ENCODE assay signal across 16 cellular contexts in genomic region chr17:63943745-63944144, GRCh38. TPM values are rescaled to one million over a fixed set of nuclear protein-coding genes. Genes with fewer than 3 reads are reported as not detected.
DNase-seq lines count a peak whose midpoint lies in the region; ATAC-seq and TF ChIP-seq lines count a peak whose summit lies in the region.
"Had no signal": no experiment of that assay in that cellular context is flagged by ENCODE, and none has a peak within 500 bp of the region (broad histone marks: within the 10 kb centered on the region; RNA-seq: fewer than 3 reads in every experiment).

No MANE protein-coding gene starts in this region.

- no peaks in the 10 kb centered on the region for H3K36me3 Mint-ChIP-seq in activated CD4-positive, alpha-beta T cell treated with anti-CD3 and anti-CD28 coated beads, Interleukin-2, amount 10 ng/mL, durations not matched to agents 24 days and 14 days (ENCODE audit: low read depth)
- H3K36me3 Mint-ChIP-seq in progenitor cell of endocrine pancreas (ENCODE audit: insufficient read depth) = no peaks in the 10 kb centered on the region
- H3K36me3 Mint-ChIP-seq: activated naive CD4-positive, alpha-beta T cell treated with anti-CD3 and anti-CD28 coated beads, Interleukin-2, amount 50 U/mL, for 72 hours had no signal

- H3K4me3 ChIP-seq in WI38 (ENCODE audit: low read depth, low read length) = no peak overlapping the region
- H3K4me3 ChIP-seq: psoas muscle, thoracic aorta had no signal

- DNase-seq in activated CD4-positive, alpha-beta T cell treated with anti-CD3 and anti-CD28 coated beads, Interleukin-2, amount 10 ng/mL, durations not matched to agents 24 days and 14 days = no peak
- DNase-seq in activated CD4-positive, alpha-beta T cell treated with anti-CD3 and anti-CD28 coated beads for 1 hour = no peak
- DNase-seq in progenitor cell of endocrine pancreas (ENCODE audit: low spot score, unreplicated experiment) = no peak
- no peak for DNase-seq in GM03348 (ENCODE audit: low spot score)
- DNase-seq: 8988T; NCI-H2029 treated with DMSO at 0.1 percent for 48 hours; psoas muscle; SHP77 treated with DMSO at 0.1 percent for 48 hours; stimulated activated CD4-positive, alpha-beta T cell treated with anti-CD3 and anti-CD28 coated beads, Interleukin-15, amount 100 ng/mL, for 24 hours had no signal

- no peaks in the 10 kb centered on the region for H3K9me3 Mint-ChIP-seq in activated CD4-positive, alpha-beta T cell treated with anti-CD3 and anti-CD28 coated beads, Interleukin-2, amount 10 ng/mL, durations not matched to agents 24 days and 14 days
- H3K9me3 Mint-ChIP-seq in progenitor cell of endocrine pancreas (ENCODE audit: low read depth) = no peaks in the 10 kb centered on the region
- H3K9me3 Mint-ChIP-seq: activated naive CD4-positive, alpha-beta T cell treated with anti-CD3 and anti-CD28 coated beads, Interleukin-2, amount 50 U/mL, for 72 hours; central memory CD8-positive, alpha-beta T cell had no signal

- intact Hi-C loops in activated CD4-positive, alpha-beta T cell treated with anti-CD3 and anti-CD28 coated beads, Interleukin-2, amount 10 ng/mL, durations not matched to agents 24 days and 14 days (cut with micrococcal nuclease) = no loop called here

- peaks cover 16% of the 10 kb centered on the region for H3K4me1 Mint-ChIP-seq in activated CD4-positive, alpha-beta T cell treated with anti-CD3 and anti-CD28 coated beads, Interleukin-2, amount 10 ng/mL, durations not matched to agents 24 days and 14 days
- H3K4me1 Mint-ChIP-seq in progenitor cell of endocrine pancreas (ENCODE audit: low read depth) = no peaks in the 10 kb centered on the region

- H3K27ac Mint-ChIP-seq in activated CD4-positive, alpha-beta T cell treated with anti-CD3 and anti-CD28 coated beads, Interleukin-2, amount 10 ng/mL, durations not matched to agents 24 days and 14 days = peak overlapping the region; percentile 28
- H3K27ac Mint-ChIP-seq in progenitor cell of endocrine pancreas = no peak overlapping the region

- H3K27me3 Mint-ChIP-seq in activated CD4-positive, alpha-beta T cell treated with anti-CD3 and anti-CD28 coated beads, Interleukin-2, amount 10 ng/mL, durations not matched to agents 24 days and 14 days = peaks cover 4% of the 10 kb centered on the region
- H3K27me3 Mint-ChIP-seq in progenitor cell of endocrine pancreas = no peaks in the 10 kb centered on the region
- H3K27me3 Mint-ChIP-seq: central memory CD8-positive, alpha-beta T cell had no signal

- H3K4me3 Mint-ChIP-seq in activated CD4-positive, alpha-beta T cell treated with anti-CD3 and anti-CD28 coated beads, Interleukin-2, amount 10 ng/mL, durations not matched to agents 24 days and 14 days = no peak overlapping the region
- H3K4me3 Mint-ChIP-seq in progenitor cell of endocrine pancreas (ENCODE audit: low read depth) = no peak overlapping the region
- H3K4me3 Mint-ChIP-seq: central memory CD8-positive, alpha-beta T cell had no signal

- TF ChIP-seq CTCF in WI38 (IDR thresholded peaks at IDR 0.05; ENCODE audit: low read depth, low read length) (0 out of 2 replicates have a peak, but pooled peaks have one; percentile 8), progenitor cell of endocrine pancreas (IDR thresholded peaks at IDR 0.05; ENCODE audit: unreplicated experiment) (peak; percentile 32)

- no peak for ATAC-seq in GM21447 (IDR thresholded peaks at IDR 0.05; ENCODE audit: unreplicated experiment)
- ATAC-seq: activated naive CD4-positive, alpha-beta T cell treated with anti-CD3 and anti-CD28 coated beads, Interleukin-2, amount 50 U/mL, for 72 hours; psoas muscle had no signal

RNA-seq across cellular contexts. Expression of gene CD79B, which starts 11.6 kb away (rescaled TPM):
- 24.4 and 29.2 TPM in 2 replicates for total RNA-seq in activated CD4-positive, alpha-beta T cell treated with anti-CD3 and anti-CD28 coated beads, Interleukin-2, amount 10 ng/mL, durations not matched to agents 24 days and 14 days
- not detected in 2 replicates for total RNA-seq in progenitor cell of endocrine pancreas

RNA-seq across cellular contexts. Expression of gene GH1, which starts 25.1 kb away (rescaled TPM):
- total RNA-seq in activated CD4-positive, alpha-beta T cell treated with anti-CD3 and anti-CD28 coated beads, Interleukin-2, amount 10 ng/mL, durations not matched to agents 24 days and 14 days = not detected in 2 replicates
- not detected in 2 replicates for total RNA-seq in progenitor cell of endocrine pancreas
- total RNA-seq: endothelial cell of umbilical vein, myocyte, psoas muscle, thoracic aorta had no signal

RNA-seq across cellular contexts. Expression of gene SCN4A, which starts 29.0 kb away (rescaled TPM):
- 0.05 and 0.40 TPM in 2 replicates for total RNA-seq in activated CD4-positive, alpha-beta T cell treated with anti-CD3 and anti-CD28 coated beads, Interleukin-2, amount 10 ng/mL, durations not matched to agents 24 days and 14 days
- 0.10 and 0.55 TPM in 2 replicates for total RNA-seq in progenitor cell of endocrine pancreas

RNA-seq across cellular contexts. Expression of gene CSHL1, which starts 32.7 kb away (rescaled TPM):
- not detected in 2 replicates for total RNA-seq in activated CD4-positive, alpha-beta T cell treated with anti-CD3 and anti-CD28 coated beads, Interleukin-2, amount 10 ng/mL, durations not matched to agents 24 days and 14 days
- total RNA-seq in progenitor cell of endocrine pancreas = not detected in 2 replicates
- total RNA-seq: endothelial cell of umbilical vein, myocyte, psoas muscle, thoracic aorta had no signal

RNA-seq across cellular contexts. Expression of gene CSH1, which starts 47.4 kb away (rescaled TPM):
- not detected in 2 replicates for total RNA-seq in activated CD4-positive, alpha-beta T cell treated with anti-CD3 and anti-CD28 coated beads, Interleukin-2, amount 10 ng/mL, durations not matched to agents 24 days and 14 days
- not detected in 2 replicates for total RNA-seq in progenitor cell of endocrine pancreas
- total RNA-seq: endothelial cell of umbilical vein, myocyte, psoas muscle, thoracic aorta had no signal

Comparison
In these comparisons a context has a peak if more than half of its experiments do, and no peak if none do; other contexts are left out.
1. RNA of gene CD79B, which starts 11.6 kb away (total RNA-seq): 24.4 to 29.2 TPM in activated CD4-positive, alpha-beta T cell treated with anti-CD3 and anti-CD28 coated beads, Interleukin-2, amount 10 ng/mL, durations not matched to agents 24 days and 14 days; not detected in progenitor cell of endocrine pancreas; every median in the first group is over 10 times any median in the second.